Comparison of ENCODE assay signal across 24 cellular contexts in the genomic region with DNA sequence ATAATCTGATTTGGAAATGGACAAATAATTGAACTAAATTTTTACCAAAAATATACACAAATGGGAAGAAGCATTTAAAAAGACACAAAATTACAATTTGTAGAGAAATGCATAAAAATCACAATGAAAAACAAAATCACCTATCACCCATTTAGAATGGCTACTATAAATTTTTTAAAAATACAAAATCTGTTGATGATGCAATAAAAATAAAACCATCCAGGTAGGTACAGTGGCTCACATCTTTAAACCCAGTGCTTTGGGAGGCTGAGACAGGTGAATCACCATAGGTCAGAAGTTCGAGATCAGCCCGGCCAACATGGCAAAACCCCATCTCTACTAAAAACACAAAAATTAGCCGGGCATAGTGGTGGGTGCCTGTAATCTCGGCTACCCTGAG.
"Had no signal": no experiment of that assay in that cellular context is flagged by ENCODE, and none has a peak within 500 bp of the region (broad histone marks: within the 10 kb centered on the region; RNA-seq: fewer than 3 reads in every experiment).

No MANE protein-coding gene starts in this region.

- H3K4me3 ChIP-seq: left ventricle myocardium inferior, lung, mucosa of descending colon, pancreas, prostate gland, skin epidermis, spleen, tibial nerve, uterus had no signal

- H3K4me3 Mint-ChIP-seq: immature natural killer cell; mesothelial cell of epicardium; naive thymus-derived CD4-positive, alpha-beta T cell; natural killer cell treated with Interleukin-12 subunit alpha and Interleukin-12 subunit beta and Interleukin-15 and Interleukin-18, amount 100 ng/mL, for 72 hours; stimulated activated effector memory CD8-positive, alpha-beta T cell treated with anti-CD3 and anti-CD28 coated beads, Interleukin-12 subunit alpha, Interleukin-12 subunit beta, amount 100 ng/mL, for 72 hours; stimulated activated naive CD8-positive, alpha-beta T cell treated with anti-CD3 and anti-CD28 coated beads, Interleukin-15, Interleukin-2, amounts not matched to agents 100 ng/mL and 50 ng/mL, for 24 hours; type B pancreatic cell had no signal

- H3K27ac ChIP-seq: left ventricle myocardium inferior, pancreas, prostate gland, skin epidermis, spleen, tibial nerve, uterus had no signal

- DNase-seq: hypothalamus; immature natural killer cell; left ventricle myocardium inferior; mesendoderm; mucosa of descending colon; naive thymus-derived CD4-positive, alpha-beta T cell; nucleus accumbens; pancreas; posterior cingulate gyrus; retina; right cardiac atrium; spleen; stimulated activated CD4-positive, alpha-beta T cell treated with anti-CD3 and anti-CD28 coated beads, Interleukin-4, amount 100 ng/mL, for 24 hours; stimulated activated naive CD4-positive, alpha-beta T cell; uterus had no signal

- H3K27me3 Mint-ChIP-seq: naive thymus-derived CD4-positive, alpha-beta T cell; natural killer cell treated with Interleukin-12 subunit alpha and Interleukin-12 subunit beta and Interleukin-15 and Interleukin-18, amount 100 ng/mL, for 72 hours; stimulated activated naive CD8-positive, alpha-beta T cell treated with anti-CD3 and anti-CD28 coated beads, Interleukin-15, Interleukin-2, amounts not matched to agents 100 ng/mL and 50 ng/mL, for 24 hours; type B pancreatic cell had no signal

- H3K4me1 ChIP-seq: left ventricle myocardium inferior, pancreas, prostate gland, spleen, tibial nerve, uterus had no signal

- H3K4me1 Mint-ChIP-seq: immature natural killer cell; mesothelial cell of epicardium; naive thymus-derived CD4-positive, alpha-beta T cell; stimulated activated effector memory CD8-positive, alpha-beta T cell treated with anti-CD3 and anti-CD28 coated beads, Interleukin-12 subunit alpha, Interleukin-12 subunit beta, amount 100 ng/mL, for 72 hours had no signal

- H3K27ac Mint-ChIP-seq: immature natural killer cell; mesothelial cell of epicardium; naive thymus-derived CD4-positive, alpha-beta T cell; natural killer cell treated with Interleukin-12 subunit alpha and Interleukin-12 subunit beta and Interleukin-15 and Interleukin-18, amount 100 ng/mL, for 72 hours; stimulated activated effector memory CD8-positive, alpha-beta T cell treated with anti-CD3 and anti-CD28 coated beads, Interleukin-12 subunit alpha, Interleukin-12 subunit beta, amount 100 ng/mL, for 72 hours; stimulated activated naive CD8-positive, alpha-beta T cell treated with anti-CD3 and anti-CD28 coated beads, Interleukin-15, Interleukin-2, amounts not matched to agents 100 ng/mL and 50 ng/mL, for 24 hours; type B pancreatic cell had no signal

- H3K27me3 ChIP-seq: pancreas, spleen, tibial nerve, uterus had no signal
